ENCODE assay signal across 1 cellular context in genomic region chr6:37566209-37566859, GRCh38.
TF ChIP-seq lines count a peak whose summit lies in the region.

No MANE protein-coding gene starts in this region.

TF ChIP-seq in GM12878, 131 proteins besides CTCF, POLR2A, EP300 and RAD21 (continued from another document and continues in another):
- no peak for TF ChIP-seq EZH2 (IDR thresholded peaks at IDR 0.05; ENCODE audit: borderline replicate concordance, control insufficient read depth, low read depth, low read length)
- TF ChIP-seq TAF1 (IDR thresholded peaks at IDR 0.05; ENCODE audit: borderline replicate concordance, low read depth, low read length): no peak
- no peak for TF ChIP-seq RELB (IDR thresholded peaks at IDR 0.05; ENCODE audit: low read depth)
- peak; percentile 98 for TF ChIP-seq SMC3 (IDR thresholded peaks at IDR 0.05; ENCODE audit: borderline replicate concordance, low read length)
- peak; percentile 30 to 80; a peak in 3 of 4 replicates for TF ChIP-seq BHLHE40 (IDR thresholded peaks at IDR 0.05; ENCODE audit: borderline replicate concordance in 1 of 2, low read depth in 2 of 2, low read length in 1 of 2)
- no peak for TF ChIP-seq MTA2 (IDR thresholded peaks at IDR 0.05; ENCODE audit: low read depth)
- peak; percentile 41; the same call in 1 of the 2 replicates for TF ChIP-seq HDGF (IDR thresholded peaks at IDR 0.05)
- TF ChIP-seq ZNF592 (IDR thresholded peaks at IDR 0.05): peak; percentile 87; the same call in 1 of the 2 replicates
- no peak for TF ChIP-seq SMAD5 (IDR thresholded peaks at IDR 0.05; ENCODE audit: low read depth)
- peak; percentile 71; the same call in 1 of the 2 replicates for TF ChIP-seq LARP7 (IDR thresholded peaks at IDR 0.05)
- TF ChIP-seq SIN3A (IDR thresholded peaks at IDR 0.05; ENCODE audit: low read depth, low read length): no peak
- no peak for TF ChIP-seq ZNF217 (IDR thresholded peaks at IDR 0.05)
- TF ChIP-seq NBN (IDR thresholded peaks at IDR 0.05): 0 out of 2 replicates have a peak, but pooled peaks have one; percentile 31
- TF ChIP-seq ATF3 (IDR thresholded peaks at IDR 0.05; ENCODE audit: borderline replicate concordance, extremely low read depth, low read depth, low read length): peak; percentile 67; the same call in 1 of the 2 replicates
- TF ChIP-seq MEF2B (IDR thresholded peaks at IDR 0.05; ENCODE audit: partially characterized antibody, poor library complexity, severe bottlenecking): peak; percentile 43
- peak; percentile 87 for TF ChIP-seq USF2 (IDR thresholded peaks at IDR 0.05; ENCODE audit: borderline replicate concordance, low read depth, low read length)
- TF ChIP-seq POLR2AphosphoS2 (IDR thresholded peaks at IDR 0.05; ENCODE audit: low read depth, low read length): peak; percentile 43; the same call in 1 of the 2 replicates
- no peak for TF ChIP-seq POU2F2 (IDR thresholded peaks at IDR 0.05; ENCODE audit: borderline replicate concordance, low read depth, low read length)
- TF ChIP-seq ATF2 (IDR thresholded peaks at IDR 0.05; ENCODE audit: low read length): no peak
- no peak for TF ChIP-seq CBFB (IDR thresholded peaks at IDR 0.05; ENCODE audit: low read depth)
- TF ChIP-seq DPF2 (IDR thresholded peaks at IDR 0.05): peak; percentile 70; the same call in 1 of the 2 replicates
- peak; percentile 71 for TF ChIP-seq IKZF1 (conservative IDR thresholded peaks at IDR 0.05)
- TF ChIP-seq ZNF24 (IDR thresholded peaks at IDR 0.05): peak; percentile 30; the same call in 1 of the 2 replicates
- peak; percentile 24; the same call in 1 of the 2 replicates for TF ChIP-seq ZNF687 (IDR thresholded peaks at IDR 0.05)
- peak; percentile 62; the same call in 1 of the 2 replicates for TF ChIP-seq MXI1 (IDR thresholded peaks at IDR 0.05; ENCODE audit: low read depth, low read length)
- peak; percentile 84 for TF ChIP-seq USF1 (IDR thresholded peaks at IDR 0.05; ENCODE audit: borderline replicate concordance, extremely low read length, insufficient read depth, low read depth, low read length)
- TF ChIP-seq FOS (IDR thresholded peaks at IDR 0.05; ENCODE audit: borderline replicate concordance, extremely low read depth, insufficient read length): no peak
- TF ChIP-seq EGR1 (IDR thresholded peaks at IDR 0.05; ENCODE audit: borderline replicate concordance in 1 of 2, low read depth in 2 of 2, low read length in 2 of 2): peak in 1 of 2 experiments; percentile 25; a peak in 1 of 3 replicates
- TF ChIP-seq RAD51 (IDR thresholded peaks at IDR 0.05): peak; percentile 95
- TF ChIP-seq SMARCA5 (IDR thresholded peaks at IDR 0.05): peak; percentile 98
- TF ChIP-seq ESRRA (IDR thresholded peaks at IDR 0.05; ENCODE audit: low read length): no peak
- TF ChIP-seq SUPT20H (IDR thresholded peaks at IDR 0.05; ENCODE audit: borderline replicate concordance, control insufficient read depth, low read depth, low read length): no peak
- peak; percentile 33; the same call in 1 of the 2 replicates for TF ChIP-seq NR2F1 (conservative IDR thresholded peaks at IDR 0.05)
- peak; percentile 50 for TF ChIP-seq RELA (IDR thresholded peaks at IDR 0.05; ENCODE audit: borderline replicate concordance, partially characterized antibody)
- TF ChIP-seq ZNF384 (IDR thresholded peaks at IDR 0.05; ENCODE audit: borderline replicate concordance, low read depth, low read length): no peak
- TF ChIP-seq CEBPB (IDR thresholded peaks at IDR 0.05; ENCODE audit: borderline replicate concordance in 1 of 2, low read depth in 2 of 2, low read length in 2 of 2): no peak
- peak; percentile 81; the same call in 1 of the 2 replicates for TF ChIP-seq RB1 (IDR thresholded peaks at IDR 0.05; ENCODE audit: borderline replicate concordance)
- no peak for TF ChIP-seq MEF2A (IDR thresholded peaks at IDR 0.05; ENCODE audit: insufficient read depth, low read depth, low read length)
- TF ChIP-seq SRF (IDR thresholded peaks at IDR 0.05; ENCODE audit: low read depth in 2 of 2, low read length in 2 of 2): no peak
- no peak for TF ChIP-seq ZBTB40 (IDR thresholded peaks at IDR 0.05; ENCODE audit: borderline replicate concordance)
- no peak for TF ChIP-seq SUZ12 (IDR thresholded peaks at IDR 0.05; ENCODE audit: unreplicated experiment)
- peak; percentile 71; the same call in 1 of the 2 replicates for TF ChIP-seq BMI1 (IDR thresholded peaks at IDR 0.05; ENCODE audit: borderline replicate concordance)
- TF ChIP-seq RBBP5 (conservative IDR thresholded peaks at IDR 0.05): no peak
- no peak for TF ChIP-seq NFYA (IDR thresholded peaks at IDR 0.05; ENCODE audit: borderline replicate concordance, low read depth, low read length)
- no peak for TF ChIP-seq ELK1 (IDR thresholded peaks at IDR 0.05; ENCODE audit: low read depth, low read length)
